Comparison of ENCODE assay signal across 9 cellular contexts in the genomic region with DNA sequence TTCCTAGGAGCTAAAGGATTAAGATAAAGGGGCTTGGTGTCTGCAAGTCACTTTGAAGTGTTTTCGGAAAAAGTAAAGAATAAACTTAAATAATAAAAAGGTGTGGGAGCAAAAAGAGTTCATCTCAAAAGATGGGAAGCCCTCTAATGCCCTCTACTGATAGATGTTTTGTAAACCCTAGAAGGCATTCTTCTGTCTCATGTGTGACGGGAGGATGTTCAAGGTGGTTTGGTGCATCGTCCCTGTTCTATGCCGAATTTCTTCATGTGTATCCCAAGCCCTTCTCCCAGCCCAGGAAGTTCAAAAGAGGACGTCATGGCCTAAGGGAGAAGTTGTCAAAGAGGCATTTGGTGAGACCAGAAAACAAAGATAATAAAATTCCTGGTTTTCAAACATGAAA.
DNase-seq lines count a peak whose midpoint lies in the region; ATAC-seq and TF ChIP-seq lines count a peak whose summit lies in the region.
"Had no signal": no experiment of that assay in that cellular context is flagged by ENCODE, and none has a peak within 500 bp of the region (broad histone marks: within the 10 kb centered on the region; RNA-seq: fewer than 3 reads in every experiment).

No MANE protein-coding gene starts in this region.

- no peaks in the 10 kb centered on the region for H3K4me1 ChIP-seq in RWPE2 (ENCODE audit: insufficient read depth, poor library complexity, severe bottlenecking)
- H3K4me1 ChIP-seq: parathyroid adenoma had no signal

- peak; percentile 50; the same call in 2 of the 3 replicates for ATAC-seq in RWPE2 (ENCODE audit: low read depth)
- ATAC-seq in GM21619 (IDR thresholded peaks at IDR 0.05; ENCODE audit: unreplicated experiment), result no peak

- H3K27ac ChIP-seq in RWPE2 (ENCODE audit: poor library complexity, severe bottlenecking), result no peak overlapping the region
- H3K27ac ChIP-seq: parathyroid adenoma had no signal

- DNase-seq in EH (ENCODE audit: low read depth) (peak; percentile 41), HCEC 1CT (peak; percentile 11), RWPE2 (ENCODE audit: low spot score) (no peak), glomerular visceral epithelial cell (ENCODE audit: extremely low spot score) (peak; percentile 12), anterior cingulate cortex (lab: John Stamatoyannopoulos, UW) (no peak), inferior parietal cortex (ENCODE audit: extremely low spot score) (no peak)
- DNase-seq in stimulated activated CD4-positive, alpha-beta T cell treated with anti-CD3 and anti-CD28 coated beads, Interleukin-1b, Interleukin-23, amount 100 ng/mL, for 48 hours, result no peak

- peak; percentile 55 for TF ChIP-seq CTCF in RWPE2 (IDR thresholded peaks at IDR 0.05; ENCODE audit: poor library complexity, severe bottlenecking)

- no peaks in the 10 kb centered on the region for H3K9me3 ChIP-seq in RWPE2 (ENCODE audit: severe bottlenecking)

- H3K36me3 ChIP-seq in RWPE2 (ENCODE audit: low read depth), result peaks cover 5% of the 10 kb centered on the region

- H3K27me3 ChIP-seq in RWPE2 (ENCODE audit: insufficient read depth, poor library complexity, severe bottlenecking), result no peaks in the 10 kb centered on the region

- no peak overlapping the region for H3K4me3 ChIP-seq in RWPE2 (ENCODE audit: severe bottlenecking)

Comparison
In these comparisons a context has a peak if more than half of its experiments do, and no peak if none do; other contexts are left out.
1. DNase-seq: peak in EH (single experiment), HCEC 1CT (single experiment) and glomerular visceral epithelial cell (single experiment); none in RWPE2 (single experiment), anterior cingulate cortex (0 of 58), inferior parietal cortex (single experiment) and stimulated activated CD4-positive, alpha-beta T cell treated with anti-CD3 and anti-CD28 coated beads, Interleukin-1b, Interleukin-23, amount 100 ng/mL, for 48 hours (single experiment).